14 cellular contexts compared by ENCODE assay signal in the genomic region with DNA sequence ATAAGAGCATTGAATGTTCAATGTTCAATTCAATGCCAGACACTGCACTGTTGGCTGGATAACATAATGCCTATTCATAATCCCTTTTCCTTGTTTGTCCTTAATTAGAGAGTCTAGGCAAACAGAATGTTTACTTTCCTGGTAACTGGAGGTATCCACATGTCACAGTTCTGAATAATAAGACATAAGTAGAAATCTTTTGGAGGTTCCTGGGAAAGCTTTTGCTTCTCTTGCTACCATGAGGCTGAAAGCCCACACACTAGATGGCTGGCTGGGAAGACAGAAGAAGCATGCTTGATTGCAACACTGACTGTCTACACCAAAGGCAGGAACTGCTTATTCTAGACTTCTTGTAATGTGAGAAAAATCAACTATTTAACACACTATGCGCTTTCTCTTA.
DNase-seq lines count a peak whose midpoint lies in the region; ATAC-seq, FAIRE-seq and TF ChIP-seq lines count a peak whose summit lies in the region.
"Had no signal": no experiment of that assay in that cellular context is flagged by ENCODE, and none has a peak within 500 bp of the region (broad histone marks: within the 10 kb centered on the region; RNA-seq: fewer than 3 reads in every experiment).

No MANE protein-coding gene starts in this region.

- no peak for FAIRE-seq in GM12891 (lab: Jason Lieb, UNC)

- ATAC-seq in activated CD8-positive, alpha-beta T cell treated with anti-CD3 and anti-CD28 coated beads, Interleukin-2, amount 10 ng/mL, durations not matched to agents 7 days and 5 days = no peak
- no peak for ATAC-seq in activated CD8-positive, alpha-beta T cell treated with anti-CD3 and anti-CD28 coated beads for 36 hours
- ATAC-seq: gastrocnemius medialis had no signal

- H3K9me3 Mint-ChIP-seq in activated CD8-positive, alpha-beta T cell treated with anti-CD3 and anti-CD28 coated beads, Interleukin-2, amount 10 ng/mL, durations not matched to agents 7 days and 5 days (ENCODE audit: insufficient read depth) = peaks cover 17% of the 10 kb centered on the region
- no peaks in the 10 kb centered on the region for H3K9me3 Mint-ChIP-seq in activated CD8-positive, alpha-beta T cell treated with anti-CD3 and anti-CD28 coated beads for 36 hours

- no peak for TF ChIP-seq CTCF in activated CD8-positive, alpha-beta T cell treated with anti-CD3 and anti-CD28 coated beads for 36 hours (IDR thresholded peaks at IDR 0.05)

- POLR2A ChIA-PET in activated CD8-positive, alpha-beta T cell treated with anti-CD3 and anti-CD28 coated beads, Interleukin-2, amount 10 ng/mL, durations not matched to agents 7 days and 5 days (lab: Charles Lee) = no interaction called here
- POLR2A ChIA-PET in activated CD8-positive, alpha-beta T cell treated with anti-CD3 and anti-CD28 coated beads for 36 hours (lab: Charles Lee) = interaction anchor here (0.6 kb wide), 1 partner anchor 68 kb away, joined by 3 read pairs; no protein-coding TSS in a partner anchor

- intact Hi-C loops in activated CD8-positive, alpha-beta T cell treated with anti-CD3 and anti-CD28 coated beads for 36 hours (cut with micrococcal nuclease) = no loop called here

- H3K4me3 Mint-ChIP-seq in activated CD8-positive, alpha-beta T cell treated with anti-CD3 and anti-CD28 coated beads, Interleukin-2, amount 10 ng/mL, durations not matched to agents 7 days and 5 days = no peak overlapping the region
- H3K4me3 Mint-ChIP-seq in activated CD8-positive, alpha-beta T cell treated with anti-CD3 and anti-CD28 coated beads for 36 hours = no peak overlapping the region
- H3K4me3 Mint-ChIP-seq: mesothelial cell of epicardium had no signal

- H3K27ac Mint-ChIP-seq in activated CD8-positive, alpha-beta T cell treated with anti-CD3 and anti-CD28 coated beads, Interleukin-2, amount 10 ng/mL, durations not matched to agents 7 days and 5 days = peak overlapping the region; percentile 39
- no peak overlapping the region for H3K27ac Mint-ChIP-seq in activated CD8-positive, alpha-beta T cell treated with anti-CD3 and anti-CD28 coated beads for 36 hours
- H3K27ac Mint-ChIP-seq: mesothelial cell of epicardium had no signal

- peaks cover 35% of the 10 kb centered on the region for H3K36me3 Mint-ChIP-seq in activated CD8-positive, alpha-beta T cell treated with anti-CD3 and anti-CD28 coated beads, Interleukin-2, amount 10 ng/mL, durations not matched to agents 7 days and 5 days (ENCODE audit: low read depth)
- no peaks in the 10 kb centered on the region for H3K36me3 Mint-ChIP-seq in activated CD8-positive, alpha-beta T cell treated with anti-CD3 and anti-CD28 coated beads for 36 hours (ENCODE audit: low read depth)

- CTCF ChIA-PET in activated CD8-positive, alpha-beta T cell treated with anti-CD3 and anti-CD28 coated beads, Interleukin-2, amount 10 ng/mL, durations not matched to agents 7 days and 5 days (lab: Charles Lee) = no interaction called here
- CTCF ChIA-PET in activated CD8-positive, alpha-beta T cell treated with anti-CD3 and anti-CD28 coated beads for 36 hours (lab: Charles Lee) = no interaction called here

- H3K27me3 Mint-ChIP-seq in activated CD8-positive, alpha-beta T cell treated with anti-CD3 and anti-CD28 coated beads, Interleukin-2, amount 10 ng/mL, durations not matched to agents 7 days and 5 days (ENCODE audit: low read depth) = peaks cover 2% of the 10 kb centered on the region
- H3K27me3 Mint-ChIP-seq in activated CD8-positive, alpha-beta T cell treated with anti-CD3 and anti-CD28 coated beads for 36 hours = peaks cover 10% of the 10 kb centered on the region

- DNase-seq in activated CD8-positive, alpha-beta T cell treated with anti-CD3 and anti-CD28 coated beads, Interleukin-2, amount 10 ng/mL, durations not matched to agents 7 days and 5 days = no peak
- DNase-seq in activated CD8-positive, alpha-beta T cell treated with anti-CD3 and anti-CD28 coated beads for 36 hours = no peak
- DNase-seq in NCI-H2029 treated with DMSO at 0.1 percent for 48 hours (lab: John Stamatoyannopoulos, UW) = peak; percentile 39
- peak in 3 of 49 donors; percentile 18 to 25 (median 24) for DNase-seq in substantia nigra (lab: John Stamatoyannopoulos, UW)
- DNase-seq in erythroblast (lab: John Stamatoyannopoulos, UW) = no peak
- DNase-seq in GM12891 (ENCODE audit: insufficient read length, low spot score) = no peak
- DNase-seq in iPS-NIHi11 (ENCODE audit: low spot score) = no peak
- DNase-seq: activated naive CD4-positive, alpha-beta T cell treated with anti-CD3 and anti-CD28 coated beads, Interleukin-2, amount 50 U/mL, for 16 hours; gastrocnemius medialis; MG63; NCI-H446 treated with DMSO at 0.1 percent for 48 hours had no signal

- H3K27ac ChIP-seq in cingulate gyrus (ENCODE audit: low read depth, low read length) (peak overlapping the region; percentile 30), substantia nigra (ENCODE audit: low read depth, low read length, poor library complexity, severe bottlenecking) (peak overlapping the region; percentile 74)
- H3K27ac ChIP-seq: cardiac muscle cell, gastrocnemius medialis had no signal

- H3K4me1 Mint-ChIP-seq in activated CD8-positive, alpha-beta T cell treated with anti-CD3 and anti-CD28 coated beads, Interleukin-2, amount 10 ng/mL, durations not matched to agents 7 days and 5 days (ENCODE audit: low read depth) = peaks cover 30% of the 10 kb centered on the region
- H3K4me1 Mint-ChIP-seq in activated CD8-positive, alpha-beta T cell treated with anti-CD3 and anti-CD28 coated beads for 36 hours (ENCODE audit: low read depth) = peaks cover 18% of the 10 kb centered on the region

- TF ChIP-seq POLR2A in erythroblast (IDR thresholded peaks at IDR 0.05; ENCODE audit: low read length) = no peak
- TF ChIP-seq POLR2A in GM12891 (IDR thresholded peaks at IDR 0.05; ENCODE audit: low read depth, low read length) = no peak

TF ChIP-seq in GM12891, 5 proteins besides CTCF, POLR2A, EP300 and RAD21:
- TF ChIP-seq SPI1 (IDR thresholded peaks at IDR 0.05; ENCODE audit: low read depth, low read length) (no peak), PAX5 (IDR thresholded peaks at IDR 0.05; ENCODE audit: insufficient read depth, low read length, severe bottlenecking) (no peak), TAF1 (IDR thresholded peaks at IDR 0.05; ENCODE audit: low read depth, low read length) (no peak)
TF ChIP-seq in GM12891: peak in this region for 0.
